Comparison of ENCODE assay signal across 25 cellular contexts in the genomic region with DNA sequence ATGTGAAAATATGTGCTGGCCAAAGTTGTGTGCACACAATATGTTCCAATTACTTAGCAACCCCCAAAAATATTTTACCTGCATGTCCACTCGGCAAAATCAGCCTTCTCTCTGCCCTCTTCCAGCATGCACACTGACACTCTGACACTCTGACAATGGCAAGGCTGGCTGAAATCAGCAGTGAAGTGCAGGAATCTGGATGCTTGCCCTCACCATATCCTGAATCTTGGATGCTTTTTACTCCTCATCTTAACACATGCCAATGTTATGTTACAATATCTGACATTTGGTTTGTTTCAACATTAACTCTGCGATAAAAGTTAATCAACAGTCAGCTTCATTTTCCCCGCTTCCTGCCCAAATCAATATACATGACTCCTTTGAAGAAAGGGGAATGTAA.
"Had no signal": no experiment of that assay in that cellular context is flagged by ENCODE, and none has a peak within 500 bp of the region (broad histone marks: within the 10 kb centered on the region; RNA-seq: fewer than 3 reads in every experiment).

No MANE protein-coding gene starts in this region.

- H3K27me3 ChIP-seq: MG63 had no signal

- H3K4me1 Mint-ChIP-seq: T-cell had no signal

- H3K9me3 Mint-ChIP-seq: T-cell had no signal

- H3K9me3 ChIP-seq: MG63, SK-N-SH had no signal

- H3K36me3 ChIP-seq: MG63 had no signal

- FAIRE-seq: HepG2, RCC 7860 had no signal

- H3K9ac ChIP-seq: SK-N-SH had no signal

- ATAC-seq: HepG2, T-cell had no signal

- H3K4me3 Mint-ChIP-seq: T-cell had no signal

- H3K4me3 ChIP-seq: MG63 had no signal

- H3K27ac Mint-ChIP-seq: T-cell had no signal

- H3K4me2 ChIP-seq: SK-N-SH had no signal

- DNase-seq: IMR-90, Karpas-422, KG1, MG63, NCI-H1092, NCI-H1105 treated with DMSO at 0.1 percent for 48 hours, NCI-H1417 treated with DMSO at 0.1 percent for 48 hours, NCI-H146, NCI-H1694 treated with DMSO at 0.1 percent for 48 hours, NCI-H1930, NCI-H2081, NCI-H2107, NCI-H2227 treated with DMSO at 0.1 percent for 48 hours, NCI-H510A, NCI-H524 treated with DMSO at 0.1 percent for 48 hours, NCI-H69, NCI-H774, Right ventricle myocardium superior, RPMI8226, SIG-M5, SK-N-SH, SW 1271, T-cell had no signal
